In the genomic region with DNA sequence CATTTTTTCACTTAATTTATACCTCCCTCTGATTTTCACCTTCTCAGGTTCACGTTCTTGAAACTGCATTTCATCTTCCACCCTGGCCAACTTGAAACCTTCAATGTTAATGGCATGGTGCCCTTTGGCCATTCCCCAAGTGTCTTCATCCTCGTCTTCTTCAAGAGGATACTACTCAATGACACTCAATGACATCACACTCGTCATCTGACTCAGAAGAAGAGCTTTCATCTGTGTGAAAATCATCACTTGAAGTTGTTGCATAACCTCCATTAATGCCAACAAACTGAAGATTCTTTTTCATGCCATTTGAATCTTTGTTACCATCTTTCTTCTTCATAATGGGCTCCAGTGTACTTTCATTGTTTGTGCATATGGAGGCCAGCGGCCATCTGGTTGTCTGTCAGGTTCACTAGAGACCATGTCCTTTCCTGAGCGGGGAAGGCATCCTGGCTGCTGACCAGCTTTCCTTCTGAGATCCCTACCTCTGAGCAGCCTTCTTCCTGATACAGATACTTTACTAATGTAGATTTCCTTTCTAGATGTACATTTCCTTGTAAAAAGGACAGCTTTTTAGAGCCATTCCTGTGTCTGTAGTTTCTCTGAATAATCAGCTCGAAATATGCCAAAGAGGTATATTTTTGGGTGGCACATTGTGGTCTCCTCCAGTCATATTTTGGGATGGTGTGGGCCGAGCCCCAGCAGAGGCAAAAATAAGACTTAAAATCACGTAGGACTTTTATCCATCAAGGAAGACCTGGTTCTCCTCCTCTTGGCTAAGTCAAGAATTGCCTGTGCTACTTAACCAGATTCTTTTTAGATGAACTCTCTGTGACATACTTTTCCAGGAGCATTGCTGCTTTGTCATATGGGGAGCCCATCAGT, we compare ENCODE assay signal across 15 cellular contexts.
"Had no signal": no experiment of that assay in that cellular context is flagged by ENCODE, and none has a peak within 500 bp of the region (broad histone marks: within the 10 kb centered on the region; RNA-seq: fewer than 3 reads in every experiment).

No MANE protein-coding gene starts in this region.

- H3K4me1 ChIP-seq: gastroesophageal sphincter, heart left ventricle, lower lobe of right lung, transverse colon, uterus had no signal

- H3K9me3 ChIP-seq: gastroesophageal sphincter, heart left ventricle, lower lobe of right lung, transverse colon, uterus had no signal

- H3K36me3 ChIP-seq: cardiac muscle cell, gastroesophageal sphincter, heart left ventricle, lower lobe of right lung, transverse colon, uterus had no signal

- H3K27ac ChIP-seq: cardiac muscle cell, gastroesophageal sphincter, heart left ventricle, lower lobe of right lung, transverse colon, uterus had no signal

- ATAC-seq: activated CD4-positive, alpha-beta T cell treated with anti-CD3 and anti-CD28 coated beads for 36 hours; gastroesophageal sphincter; heart left ventricle; lower lobe of right lung; T-cell; WTC11 had no signal

- H3K4me3 ChIP-seq: cardiac muscle cell, gastroesophageal sphincter, heart left ventricle, lower lobe of right lung, transverse colon, uterus had no signal

- H3K27me3 ChIP-seq: cardiac muscle cell, gastroesophageal sphincter, heart left ventricle, uterus had no signal

- DNase-seq: activated CD4-positive, alpha-beta T cell treated with anti-CD3 and anti-CD28 coated beads for 36 hours; activated CD4-positive, alpha-beta T cell treated with anti-CD3 and anti-CD28 coated beads, Interleukin-2, amount 50 U/mL, for 48 hours; activated gamma-delta T cell; endodermal cell; heart left ventricle; lower lobe of right lung; stimulated activated CD4-positive, alpha-beta T cell treated with anti-CD3 and anti-CD28 coated beads, Interleukin-12 subunit alpha, Interleukin-12 subunit beta, amount 100 ng/mL, for 4 hours; stimulated activated CD4-positive, alpha-beta T cell treated with anti-CD3 and anti-CD28 coated beads, Interleukin-1b, Interleukin-23, amount 100 ng/mL, for 48 hours; stimulated activated naive CD4-positive, alpha-beta T cell treated with Interleukin-2 at 50 U/mL for 16 hours; T-cell; transverse colon; uterus had no signal
